In genomic region chr19:12440412-12440762, GRCh38 we compare ENCODE assay signal across 8 cellular contexts. TPM values are rescaled to one million over a fixed set of nuclear protein-coding genes. Genes with fewer than 3 reads are reported as not detected.
DNase-seq lines count a peak whose midpoint lies in the region; ATAC-seq and TF ChIP-seq lines count a peak whose summit lies in the region.
"Not testable (repeated sequence)": the region's sequence is repeated elsewhere in the genome, so short reads cannot be mapped to it uniquely, and the experiment has no call there.

No MANE protein-coding gene starts in this region.

- not testable (repeated sequence) for TF ChIP-seq CTCF in AG09309 (IDR thresholded peaks at IDR 0.05; ENCODE audit: control insufficient read depth, insufficient read depth, low read depth, low read length, missing control alignments); endothelial cell (IDR thresholded peaks at IDR 0.05; ENCODE audit: unreplicated experiment); lower leg skin (IDR thresholded peaks at IDR 0.05)
- peak in 1 of 11 experiments; percentile 2 for TF ChIP-seq CTCF in spleen (IDR thresholded peaks at IDR 0.05 in 8 of 11, conservative IDR thresholded peaks at IDR 0.05 in 3 of 11)

- H3K27me3 ChIP-seq in spleen (replicated peaks in 1 of 7), result not testable (repeated sequence)

- H3K27ac ChIP-seq in spleen, result peak overlapping the region in 7 of 8 donors; percentile 27 to 90 (median 83)

- DNase-seq in AG09309 (ENCODE audit: low read depth); activated T-cell treated with anti-CD3 and anti-CD28 coated beads, Interleukin-2, amount 50 U/mL, for 24 hours; endothelial cell (ENCODE audit: low spot score); spleen: not testable (repeated sequence)
- DNase-seq in NCI-H748 (lab: John Stamatoyannopoulos, UW; ENCODE audit: unreplicated experiment) (peak; percentile 35), lower leg skin (ENCODE audit: low spot score in 2 of 2) (peak in 1 of 2 donors; percentile 13)

- peaks cover 0 to 17% (median 3%) of the 10 kb centered on the region in 6 donors for H3K4me1 ChIP-seq in spleen

- H3K36me3 ChIP-seq in spleen, result not testable (repeated sequence)

- H3K4me3 ChIP-seq in AG09309 (ENCODE audit: control insufficient read depth, low read depth, low read length) (peak overlapping the region; percentile 86), lower leg skin (ENCODE audit: low read depth, poor library complexity, severe bottlenecking) (peak overlapping the region; percentile 70), spleen (peak overlapping the region; percentile 64 to 93 (median 76))

- not testable (repeated sequence) for TF ChIP-seq POLR2A in lower leg skin (IDR thresholded peaks at IDR 0.05); spleen (IDR thresholded peaks at IDR 0.05)

- peak overlapping the region; percentile 97 for H3K4me3 Mint-ChIP-seq in activated T-cell treated with anti-CD3 and anti-CD28 coated beads, Interleukin-2, amount 50 U/mL, for 24 hours
- peak overlapping the region; percentile 92 for H3K4me3 Mint-ChIP-seq in endothelial cell (ENCODE audit: unreplicated experiment)

- H3K9me3 Mint-ChIP-seq in activated T-cell treated with anti-CD3 and anti-CD28 coated beads, Interleukin-2, amount 50 U/mL, for 24 hours, result peaks cover 34% of the 10 kb centered on the region
- H3K9me3 Mint-ChIP-seq in endothelial cell (ENCODE audit: unreplicated experiment), result peaks cover 12% of the 10 kb centered on the region

- H3K27ac Mint-ChIP-seq in activated T-cell treated with anti-CD3 and anti-CD28 coated beads, Interleukin-2, amount 50 U/mL, for 24 hours, result peak overlapping the region; percentile 88
- H3K27ac Mint-ChIP-seq in endothelial cell (ENCODE audit: unreplicated experiment), result peak overlapping the region; percentile 74

- H3K27me3 Mint-ChIP-seq in activated T-cell treated with anti-CD3 and anti-CD28 coated beads, Interleukin-2, amount 50 U/mL, for 24 hours; endothelial cell (ENCODE audit: unreplicated experiment): not testable (repeated sequence)

- intact Hi-C loops in lower leg skin (cut with DNase I; ENCODE audit: low total_unique reads); spleen (cut with DNase I; ENCODE audit: low total_unique reads): not testable (repeated sequence)

- H3K4me1 Mint-ChIP-seq in activated T-cell treated with anti-CD3 and anti-CD28 coated beads, Interleukin-2, amount 50 U/mL, for 24 hours (ENCODE audit: low read depth), result peaks cover 20% of the 10 kb centered on the region
- not testable (repeated sequence) for H3K4me1 Mint-ChIP-seq in endothelial cell (ENCODE audit: unreplicated experiment)

- 1 to 2% methylated on average over 6 to 24 of the region's 26 CpGs for WGBS in lower leg skin, 2 donors
- WGBS in spleen, 5 donors, result 0 to 1% (median 0%) methylated on average over 11 to 26 of the region's 26 CpGs

- peaks cover 29% of the 10 kb centered on the region for H3K36me3 Mint-ChIP-seq in activated T-cell treated with anti-CD3 and anti-CD28 coated beads, Interleukin-2, amount 50 U/mL, for 24 hours (ENCODE audit: low read depth)
- peaks cover 21% of the 10 kb centered on the region for H3K36me3 Mint-ChIP-seq in endothelial cell (ENCODE audit: low read depth, unreplicated experiment)

- peaks cover 0 to 21% (median 16%) of the 10 kb centered on the region in 8 donors for H3K9me3 ChIP-seq in spleen

- ATAC-seq in GM19372 (IDR thresholded peaks at IDR 0.05; ENCODE audit: low read depth, unreplicated experiment) (peak; percentile 19), HG03175 (IDR thresholded peaks at IDR 0.05; ENCODE audit: unreplicated experiment) (peak; percentile 22)

RNA-seq across cellular contexts. Expression of gene ZNF443, which starts 0.4 kb away (rescaled TPM):
- total RNA-seq in endothelial cell (ENCODE audit: unreplicated experiment), result 7.3 TPM
- 1 to 10 TPM; 4.0 to 5.2 (median 4.9) TPM for total RNA-seq in lower leg skin
- 1 to 10 TPM; 2.7 to 9.7 (median 4.5) TPM for total RNA-seq in spleen
- polyA plus RNA-seq in spleen, result 1 to 10 TPM; 1.4 to 2.0 (median 1.9) TPM

RNA-seq across cellular contexts. Expression of gene ZNF799, which starts 39.3 kb away (rescaled TPM):
- 4.9 TPM for total RNA-seq in endothelial cell (ENCODE audit: unreplicated experiment)
- total RNA-seq in lower leg skin, result 1 to 10 TPM; 3.1 to 5.4 (median 4.3) TPM
- total RNA-seq in spleen, result 10 to 100 TPM in 1 of 7 donors, 1 to 10 TPM in 6; 6.3 to 12.8 (median 7.6) TPM
- 1 to 10 TPM; 3.2 to 4.4 (median 4.0) TPM for polyA plus RNA-seq in spleen

RNA-seq across cellular contexts. Expression of gene ZNF709, which starts 44.2 kb away (rescaled TPM):
- total RNA-seq in endothelial cell (ENCODE audit: unreplicated experiment), result 6.6 TPM
- 1 to 10 TPM; 1.7 to 3.1 (median 2.8) TPM for total RNA-seq in lower leg skin
- 1 to 10 TPM; 3.9 to 6.8 (median 4.2) TPM for total RNA-seq in spleen
- polyA plus RNA-seq in spleen, result 1 to 10 TPM; 1.1 to 1.4 (median 1.3) TPM
